In the genomic region with DNA sequence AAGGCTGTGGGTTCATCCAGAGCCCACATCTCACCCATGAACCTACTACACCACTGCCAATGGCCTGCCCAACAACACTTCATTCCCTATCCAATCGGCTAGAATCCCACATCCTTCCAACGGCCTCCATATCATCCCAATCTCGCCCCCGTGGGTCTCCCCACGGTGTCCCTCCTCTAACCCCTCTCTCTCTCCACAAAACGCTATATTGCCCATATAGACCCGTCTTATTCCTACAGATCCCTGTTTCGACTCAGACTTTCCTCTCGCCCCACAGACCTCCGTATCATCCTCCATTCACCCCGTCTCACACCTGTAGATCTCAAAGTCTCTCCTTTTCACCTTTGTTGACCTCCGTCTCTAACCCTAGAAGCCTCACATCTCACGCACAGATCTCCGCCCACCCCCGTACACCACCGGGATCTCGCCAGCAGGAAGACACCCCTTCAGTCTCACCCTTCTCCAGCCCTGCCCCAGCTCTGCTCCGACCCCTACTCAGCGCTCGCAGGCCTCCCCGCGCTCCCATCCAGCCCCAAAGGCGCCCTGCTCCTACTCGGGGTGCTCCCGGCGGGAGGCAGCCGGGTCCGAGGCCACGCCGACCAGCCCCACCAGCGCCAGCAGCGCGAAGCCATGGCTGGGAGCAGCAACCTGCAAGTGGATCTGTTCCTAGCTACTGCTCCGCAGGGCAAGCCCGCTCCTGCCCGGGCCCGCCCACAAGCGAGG, we compare ENCODE assay signal across 1 cellular context.
TF ChIP-seq lines count a peak whose summit lies in the region.

FDXR (minus strand) TSS at position 682 of the 723 bp plus-strand sequence; CDS start at position 632, 50 bp downstream.

TF ChIP-seq in HEK293, 187 proteins besides CTCF, POLR2A, EP300 and RAD21 (continued from another document and continues in another):
- TF ChIP-seq, protein P1, sequence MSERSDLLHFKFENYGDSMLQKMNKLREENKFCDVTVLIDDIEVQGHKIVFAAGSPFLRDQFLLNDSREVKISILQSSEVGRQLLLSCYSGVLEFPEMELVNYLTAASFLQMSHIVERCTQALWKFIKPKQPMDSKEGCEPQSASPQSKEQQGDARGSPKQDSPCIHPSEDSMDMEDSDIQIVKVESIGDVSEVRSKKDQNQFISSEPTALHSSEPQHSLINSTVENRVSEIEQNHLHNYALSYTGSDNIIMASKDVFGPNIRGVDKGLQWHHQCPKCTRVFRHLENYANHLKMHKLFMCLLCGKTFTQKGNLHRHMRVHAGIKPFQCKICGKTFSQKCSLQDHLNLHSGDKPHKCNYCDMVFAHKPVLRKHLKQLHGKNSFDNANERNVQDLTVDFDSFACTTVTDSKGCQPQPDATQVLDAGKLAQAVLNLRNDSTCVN (tag by site-specific recombination; optimal IDR thresholded peaks at IDR 0.05): peak; percentile 35
- TF ChIP-seq ZNF140 (tag by site-specific recombination; IDR thresholded peaks at IDR 0.05): no peak
- no peak for TF ChIP-seq ZNF670 (tag by site-specific recombination; IDR thresholded peaks at IDR 0.05; ENCODE audit: low read depth)
- no peak for TF ChIP-seq ZNF48 (tag by site-specific recombination; IDR thresholded peaks at IDR 0.05)
- no peak for TF ChIP-seq ZNF280C (tag by site-specific recombination; IDR thresholded peaks at IDR 0.05)
- TF ChIP-seq, protein P2, sequence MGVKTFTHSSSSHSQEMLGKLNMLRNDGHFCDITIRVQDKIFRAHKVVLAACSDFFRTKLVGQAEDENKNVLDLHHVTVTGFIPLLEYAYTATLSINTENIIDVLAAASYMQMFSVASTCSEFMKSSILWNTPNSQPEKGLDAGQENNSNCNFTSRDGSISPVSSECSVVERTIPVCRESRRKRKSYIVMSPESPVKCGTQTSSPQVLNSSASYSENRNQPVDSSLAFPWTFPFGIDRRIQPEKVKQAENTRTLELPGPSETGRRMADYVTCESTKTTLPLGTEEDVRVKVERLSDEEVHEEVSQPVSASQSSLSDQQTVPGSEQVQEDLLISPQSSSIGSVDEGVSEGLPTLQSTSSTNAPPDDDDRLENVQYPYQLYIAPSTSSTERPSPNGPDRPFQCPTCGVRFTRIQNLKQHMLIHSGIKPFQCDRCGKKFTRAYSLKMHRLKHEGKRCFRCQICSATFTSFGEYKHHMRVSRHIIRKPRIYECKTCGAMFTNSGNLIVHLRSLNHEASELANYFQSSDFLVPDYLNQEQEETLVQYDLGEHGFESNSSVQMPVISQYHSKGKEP (tag by site-specific recombination; IDR thresholded peaks at IDR 0.05): no peak
- TF ChIP-seq ZNF558 (tag by site-specific recombination; IDR thresholded peaks at IDR 0.05): no peak
- no peak for TF ChIP-seq ZNF169 (tag by site-specific recombination; IDR thresholded peaks at IDR 0.05)
- no peak for TF ChIP-seq KLF10 (tag by site-specific recombination; IDR thresholded peaks at IDR 0.05)
- TF ChIP-seq KLF1 (tag by site-specific recombination; IDR thresholded peaks at IDR 0.05): 0 out of 2 replicates have a peak, but pooled peaks have one; percentile 36
- TF ChIP-seq ZNF423 (tag by site-specific recombination; IDR thresholded peaks at IDR 0.05): no peak; the same call in 1 of the 2 replicates
- no peak for TF ChIP-seq BCL6B (tag by site-specific recombination; IDR thresholded peaks at IDR 0.05)
- no peak for TF ChIP-seq ZNF560 (tag by site-specific recombination; IDR thresholded peaks at IDR 0.05; ENCODE audit: borderline replicate concordance)
- TF ChIP-seq, protein P3, sequence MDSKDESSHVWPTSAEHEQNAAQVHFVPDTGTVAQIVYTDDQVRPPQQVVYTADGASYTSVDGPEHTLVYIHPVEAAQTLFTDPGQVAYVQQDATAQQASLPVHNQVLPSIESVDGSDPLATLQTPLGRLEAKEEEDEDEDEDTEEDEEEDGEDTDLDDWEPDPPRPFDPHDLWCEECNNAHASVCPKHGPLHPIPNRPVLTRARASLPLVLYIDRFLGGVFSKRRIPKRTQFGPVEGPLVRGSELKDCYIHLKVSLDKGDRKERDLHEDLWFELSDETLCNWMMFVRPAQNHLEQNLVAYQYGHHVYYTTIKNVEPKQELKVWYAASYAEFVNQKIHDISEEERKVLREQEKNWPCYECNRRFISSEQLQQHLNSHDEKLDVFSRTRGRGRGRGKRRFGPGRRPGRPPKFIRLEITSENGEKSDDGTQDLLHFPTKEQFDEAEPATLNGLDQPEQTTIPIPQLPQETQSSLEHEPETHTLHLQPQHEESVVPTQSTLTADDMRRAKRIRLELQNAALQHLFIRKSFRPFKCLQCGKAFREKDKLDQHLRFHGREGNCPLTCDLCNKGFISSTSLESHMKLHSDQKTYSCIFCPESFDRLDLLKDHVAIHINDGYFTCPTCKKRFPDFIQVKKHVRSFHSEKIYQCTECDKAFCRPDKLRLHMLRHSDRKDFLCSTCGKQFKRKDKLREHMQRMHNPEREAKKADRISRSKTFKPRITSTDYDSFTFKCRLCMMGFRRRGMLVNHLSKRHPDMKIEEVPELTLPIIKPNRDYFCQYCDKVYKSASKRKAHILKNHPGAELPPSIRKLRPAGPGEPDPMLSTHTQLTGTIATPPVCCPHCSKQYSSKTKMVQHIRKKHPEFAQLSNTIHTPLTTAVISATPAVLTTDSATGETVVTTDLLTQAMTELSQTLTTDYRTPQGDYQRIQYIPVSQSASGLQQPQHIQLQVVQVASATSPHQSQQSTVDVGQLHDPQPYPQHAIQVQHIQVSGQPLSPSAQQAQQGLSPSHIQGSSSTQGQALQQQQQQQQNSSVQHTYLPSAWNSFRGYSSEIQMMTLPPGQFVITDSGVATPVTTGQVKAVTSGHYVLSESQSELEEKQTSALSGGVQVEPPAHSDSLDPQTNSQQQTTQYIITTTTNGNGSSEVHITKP (tag by site-specific recombination; IDR thresholded peaks at IDR 0.05): no peak
- TF ChIP-seq ZNF155 (tag by site-specific recombination; IDR thresholded peaks at IDR 0.05): no peak
- peak; percentile 71 for TF ChIP-seq KLF16 (tag by site-specific recombination; IDR thresholded peaks at IDR 0.05)
- no peak for TF ChIP-seq ZNF292 (tag by site-specific recombination; IDR thresholded peaks at IDR 0.05; ENCODE audit: borderline replicate concordance, low read depth)
- no peak for TF ChIP-seq ZNF571 (tag by site-specific recombination; IDR thresholded peaks at IDR 0.05)
- TF ChIP-seq, protein P4, sequence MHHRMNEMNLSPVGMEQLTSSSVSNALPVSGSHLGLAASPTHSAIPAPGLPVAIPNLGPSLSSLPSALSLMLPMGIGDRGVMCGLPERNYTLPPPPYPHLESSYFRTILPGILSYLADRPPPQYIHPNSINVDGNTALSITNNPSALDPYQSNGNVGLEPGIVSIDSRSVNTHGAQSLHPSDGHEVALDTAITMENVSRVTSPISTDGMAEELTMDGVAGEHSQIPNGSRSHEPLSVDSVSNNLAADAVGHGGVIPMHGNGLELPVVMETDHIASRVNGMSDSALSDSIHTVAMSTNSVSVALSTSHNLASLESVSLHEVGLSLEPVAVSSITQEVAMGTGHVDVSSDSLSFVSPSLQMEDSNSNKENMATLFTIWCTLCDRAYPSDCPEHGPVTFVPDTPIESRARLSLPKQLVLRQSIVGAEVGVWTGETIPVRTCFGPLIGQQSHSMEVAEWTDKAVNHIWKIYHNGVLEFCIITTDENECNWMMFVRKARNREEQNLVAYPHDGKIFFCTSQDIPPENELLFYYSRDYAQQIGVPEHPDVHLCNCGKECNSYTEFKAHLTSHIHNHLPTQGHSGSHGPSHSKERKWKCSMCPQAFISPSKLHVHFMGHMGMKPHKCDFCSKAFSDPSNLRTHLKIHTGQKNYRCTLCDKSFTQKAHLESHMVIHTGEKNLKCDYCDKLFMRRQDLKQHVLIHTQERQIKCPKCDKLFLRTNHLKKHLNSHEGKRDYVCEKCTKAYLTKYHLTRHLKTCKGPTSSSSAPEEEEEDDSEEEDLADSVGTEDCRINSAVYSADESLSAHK (tag by site-specific recombination; IDR thresholded peaks at IDR 0.05): no peak
- TF ChIP-seq ZFP41 (tag by site-specific recombination; IDR thresholded peaks at IDR 0.05; ENCODE audit: borderline replicate concordance): no peak
- TF ChIP-seq ZNF16 (tag by site-specific recombination; IDR thresholded peaks at IDR 0.05; ENCODE audit: low read depth): no peak
- no peak for TF ChIP-seq ZNF549 (tag by site-specific recombination; IDR thresholded peaks at IDR 0.05)
- TF ChIP-seq OVOL3 (tag by site-specific recombination; IDR thresholded peaks at IDR 0.05): no peak
- no peak for TF ChIP-seq ZNF623 (tag by site-specific recombination; IDR thresholded peaks at IDR 0.05)
- peak; percentile 30; the same call in 1 of the 2 replicates for TF ChIP-seq ZFP69B (tag by site-specific recombination; IDR thresholded peaks at IDR 0.05)
- 0 out of 2 replicates have a peak, but pooled peaks have one; percentile 30 for TF ChIP-seq ZEB2 (tag by site-specific recombination; IDR thresholded peaks at IDR 0.05)
- TF ChIP-seq KLF17 (tag by site-specific recombination; IDR thresholded peaks at IDR 0.05): peak; percentile 73
- TF ChIP-seq GLIS2 (tag by site-specific recombination; IDR thresholded peaks at IDR 0.05): peak; percentile 56
- no peak; the same call in 1 of the 2 replicates for TF ChIP-seq ZFP37 (tag by site-specific recombination; IDR thresholded peaks at IDR 0.05)
- no peak for TF ChIP-seq ZNF529 (tag by site-specific recombination; IDR thresholded peaks at IDR 0.05; ENCODE audit: insufficient replicate concordance)
- peak; percentile 56; the same call in 1 of the 2 replicates for TF ChIP-seq YY2 (tag by site-specific recombination; IDR thresholded peaks at IDR 0.05)
- 0 out of 2 replicates have a peak, but pooled peaks have one; percentile 14 for TF ChIP-seq ZNF692 (tag by site-specific recombination; IDR thresholded peaks at IDR 0.05)
- peak; percentile 84 for TF ChIP-seq ZFHX2 (tag by site-specific recombination; conservative IDR thresholded peaks at IDR 0.05)
- no peak for TF ChIP-seq ZNF174 (tag by site-specific recombination; IDR thresholded peaks at IDR 0.05)
- TF ChIP-seq, protein P5, sequence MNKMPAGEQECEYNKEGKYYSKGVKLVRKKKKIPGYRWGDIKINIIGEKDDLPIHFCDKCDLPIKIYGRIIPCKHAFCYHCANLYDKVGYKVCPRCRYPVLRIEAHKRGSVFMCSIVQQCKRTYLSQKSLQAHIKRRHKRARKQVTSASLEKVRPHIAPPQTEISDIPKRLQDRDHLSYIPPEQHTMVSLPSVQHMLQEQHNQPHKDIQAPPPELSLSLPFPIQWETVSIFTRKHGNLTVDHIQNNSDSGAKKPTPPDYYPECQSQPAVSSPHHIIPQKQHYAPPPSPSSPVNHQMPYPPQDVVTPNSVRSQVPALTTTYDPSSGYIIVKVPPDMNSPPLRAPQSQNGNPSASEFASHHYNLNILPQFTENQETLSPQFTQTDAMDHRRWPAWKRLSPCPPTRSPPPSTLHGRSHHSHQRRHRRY (tag by site-specific recombination; IDR thresholded peaks at IDR 0.05): no peak
- no peak for TF ChIP-seq ZNF24 (tag by site-specific recombination; IDR thresholded peaks at IDR 0.05)
